ENCODE assay signal across 27 cellular contexts in genomic region chr5:169421677-169422076, GRCh38.
DNase-seq lines count a peak whose midpoint lies in the region; ATAC-seq, FAIRE-seq and TF ChIP-seq lines count a peak whose summit lies in the region.
"Had no signal": no experiment of that assay in that cellular context is flagged by ENCODE, and none has a peak within 500 bp of the region (broad histone marks: within the 10 kb centered on the region; RNA-seq: fewer than 3 reads in every experiment).

No MANE protein-coding gene starts in this region.

- peak overlapping the region; percentile 26 to 80; a peak in 5 of 6 replicates for H3K27ac ChIP-seq in A549
- H3K27ac ChIP-seq in caudate nucleus (ENCODE audit: low read depth, low read length) = no peak overlapping the region
- H3K27ac ChIP-seq: RWPE1, SK-N-MC had no signal

- 0 out of 3 replicates have a peak, but pooled peaks cover 2% of the 10 kb centered on the region for H3K9me3 ChIP-seq in A549
- H3K9me3 ChIP-seq: Caco-2 had no signal

- CTCF ChIA-PET in A549 (lab: Yijun Ruan, JAX) = interaction anchor here (0.9 to 2.5 kb wide), 2 partner anchors 12 to 435 kb away, joined by 3 to 10 read pairs; no protein-coding TSS in a partner anchor

- FAIRE-seq in A549 (lab: Jason Lieb, UNC) (no peak), bronchial epithelial cell (lab: Jason Lieb, UNC) (no peak)
- FAIRE-seq: A204.1, GM18507, H1, HepG2 had no signal

- H3K4me2 ChIP-seq in A549 = peak overlapping the region; percentile 47

- H3K4me1 ChIP-seq in A549 = peaks cover 23% of the 10 kb centered on the region

- no peak for TF ChIP-seq POLR2A in A549 (IDR thresholded peaks at IDR 0.05; ENCODE audit: low read length)

- TF ChIP-seq RAD21 in A549 (conservative IDR thresholded peaks at IDR 0.05 in 1 of 2, IDR thresholded peaks at IDR 0.05 in 1 of 2) = no peak

- no peak for TF ChIP-seq EP300 in A549 (IDR thresholded peaks at IDR 0.05)

- TF ChIP-seq CTCF in A549 (IDR thresholded peaks at IDR 0.05) = no peak
- no peak for TF ChIP-seq CTCF in bronchial epithelial cell (IDR thresholded peaks at IDR 0.05; ENCODE audit: insufficient read depth, low read length, severe bottlenecking)
- TF ChIP-seq CTCF in fibroblast of the aortic adventitia (IDR thresholded peaks at IDR 0.05; ENCODE audit: insufficient read depth, low read length) = no peak

- H3K4me3 ChIP-seq in A549 (no peak overlapping the region), bronchial epithelial cell (ENCODE audit: low read depth, low read length) (no peak overlapping the region), fibroblast of the aortic adventitia (ENCODE audit: low read depth, low read length) (no peak overlapping the region)
- H3K4me3 ChIP-seq: SK-N-MC had no signal

- no peaks in the 10 kb centered on the region for H3K27me3 ChIP-seq in bronchial epithelial cell (ENCODE audit: control insufficient read depth, insufficient read depth, low read length)

- WGBS in A549 (ENCODE audit: missing lambda C conversion rate) = 1% methylated on average over 2 of the region's 2 CpGs

- peak in 1 of 2 experiments; percentile 51; a peak in 2 of 6 replicates for ATAC-seq in A549
- no peak for ATAC-seq in HG02623 (IDR thresholded peaks at IDR 0.05; ENCODE audit: unreplicated experiment)
- ATAC-seq in GM21619 (IDR thresholded peaks at IDR 0.05; ENCODE audit: unreplicated experiment) = no peak
- ATAC-seq: HCT116, HepG2 had no signal

- POLR2A ChIA-PET in A549 (lab: Yijun Ruan, JAX) = no interaction called here

- no peaks in the 10 kb centered on the region for H3K36me3 ChIP-seq in bronchial epithelial cell (ENCODE audit: control insufficient read depth, insufficient read depth, low read length)

- DNase-seq in A549 (ENCODE audit: low read depth in 1 of 2, low spot score in 1 of 2) (no peak), HT1080 (ENCODE audit: low read depth) (peak; percentile 9), bronchial epithelial cell (ENCODE audit: low read depth) (peak; percentile 25), fibroblast of the aortic adventitia (ENCODE audit: low read depth) (peak; percentile 42), caudate nucleus (lab: John Stamatoyannopoulos, UW) (no peak), T-helper 2 cell (no peak)
- DNase-seq: AML-193; C1 segment of cervical spinal cord; Caco-2; CD4-positive, alpha-beta memory T cell; Karpas-422; NCI-H1092; NCI-H1417 treated with DMSO at 0.1 percent for 48 hours; NCI-H1694 treated with DMSO at 0.1 percent for 48 hours; NCI-H2081; NCI-H2227 treated with DMSO at 0.1 percent for 48 hours; NCI-H69; SHP77 had no signal

TF ChIP-seq in A549, 52 proteins besides CTCF, POLR2A, EP300 and RAD21:
- peak; percentile 34; the same call in 1 of the 2 replicates for TF ChIP-seq NFE2L2 (conservative IDR thresholded peaks at IDR 0.05; ENCODE audit: low read length)
- no peak for TF ChIP-seq HEYL (CRISPR knock-in tag; IDR thresholded peaks at IDR 0.05)
- TF ChIP-seq FOSL2 (IDR thresholded peaks at IDR 0.05) = 0 out of 2 replicates have a peak, but pooled peaks have one; percentile 32
- TF ChIP-seq FOSL2 (CRISPR knock-in tag; IDR thresholded peaks at IDR 0.05) = peak; percentile 66
- no peak for TF ChIP-seq RFX5 (IDR thresholded peaks at IDR 0.05)
- no peak for TF ChIP-seq JUN (IDR thresholded peaks at IDR 0.05)

Comparison
In these comparisons a context has a peak if more than half of its experiments do, and no peak if none do; other contexts are left out.
1. DNase-seq: peak in HT1080 (single experiment), bronchial epithelial cell (single experiment) and fibroblast of the aortic adventitia (single experiment); none in A549 (0 of 2), caudate nucleus (0 of 61) and T-helper 2 cell (0 of 5).